12 cellular contexts compared by ENCODE assay signal in genomic region chr1:12436345-12436658, GRCh38.
A peak's percentile ranks its signal among the peaks of the same experiment; 100 is the strongest.
DNase-seq lines count a peak whose midpoint lies in the region; ATAC-seq and TF ChIP-seq lines count a peak whose summit lies in the region.
"Had no signal": no experiment of that assay in that cellular context is flagged by ENCODE, and none has a peak within 500 bp of the region (broad histone marks: within the 10 kb centered on the region; RNA-seq: fewer than 3 reads in every experiment).

No MANE protein-coding gene starts in this region.

- peak overlapping the region; percentile 74 for H3K27ac Mint-ChIP-seq in activated naive CD4-positive, alpha-beta T cell treated with anti-CD3 and anti-CD28 coated beads for 36 hours
- H3K27ac Mint-ChIP-seq in activated CD8-positive, alpha-beta T cell treated with anti-CD3 and anti-CD28 coated beads for 36 hours, result peak overlapping the region; percentile 96
- H3K27ac Mint-ChIP-seq: nephron progenitor cell had no signal

- no peak for ATAC-seq in activated CD8-positive, alpha-beta T cell treated with anti-CD3 and anti-CD28 coated beads for 36 hours
- no peak for ATAC-seq in left lung
- no peak for ATAC-seq in HG02571 (IDR thresholded peaks at IDR 0.05; ENCODE audit: unreplicated experiment)

- peaks cover 0 to 19% of the 10 kb centered on the region in 2 donors for H3K36me3 ChIP-seq in left lung
- H3K36me3 ChIP-seq in tibial artery, result peaks cover 0 to 10% (median 5%) of the 10 kb centered on the region in 3 donors
- H3K36me3 ChIP-seq in A673 (ENCODE audit: insufficient read depth, low read length, poor library complexity, severe bottlenecking), result no peaks in the 10 kb centered on the region
- H3K36me3 ChIP-seq: cardiac muscle cell had no signal

- CTCF ChIA-PET in activated naive CD4-positive, alpha-beta T cell treated with anti-CD3 and anti-CD28 coated beads for 36 hours (lab: Charles Lee), result interaction anchor here (0.6 to 1.3 kb wide), 3 partner anchors 12 to 1660 kb away, joined by 4 to 5 read pairs (median 5); no protein-coding TSS in a partner anchor
- CTCF ChIA-PET in activated CD8-positive, alpha-beta T cell treated with anti-CD3 and anti-CD28 coated beads for 36 hours (lab: Charles Lee), result interaction anchor here (1.3 to 8.4 kb wide), 3 partner anchors 13 to 42 kb away, joined by 3 to 88 read pairs (median 13); no protein-coding TSS in a partner anchor
- CTCF ChIA-PET in A673 (lab: Charles Lee), result no interaction called here
- CTCF ChIA-PET in HEK293T (lab: Yijun Ruan, JAX), result no interaction called here

- POLR2A ChIA-PET in activated CD8-positive, alpha-beta T cell treated with anti-CD3 and anti-CD28 coated beads for 36 hours (lab: Charles Lee), result interaction anchor here (1.2 to 9.2 kb wide), 7 partner anchors 14 to 75 kb away, joined by 3 to 141 read pairs (median 13); no protein-coding TSS in a partner anchor
- POLR2A ChIA-PET in A673 (lab: Charles Lee; ENCODE audit: low non-redundant PET) (no interaction called here), HEK293T (lab: Yijun Ruan, JAX) (no interaction called here)

- DNase-seq in activated naive CD4-positive, alpha-beta T cell treated with anti-CD3 and anti-CD28 coated beads for 36 hours, result no peak
- no peak for DNase-seq in activated naive CD4-positive, alpha-beta T cell (lab: John Stamatoyannopoulos, UW)
- DNase-seq in activated CD8-positive, alpha-beta T cell treated with anti-CD3 and anti-CD28 coated beads for 36 hours, result peak; percentile 39
- DNase-seq in left lung (no peak), tibial artery (no peak), A673 (ENCODE audit: low spot score) (no peak), HEK293T (ENCODE audit: extremely low spot score) (no peak)
- DNase-seq: activated CD4-positive, CD25-positive, alpha-beta regulatory T cell treated with anti-CD3 and anti-CD28 coated beads, Interleukin-2, amount 50 U/mL, for 72 hours; glutamatergic neuron; nephron progenitor cell had no signal

- H3K27ac ChIP-seq in left lung (peak overlapping the region; percentile 16 to 56), tibial artery (peak overlapping the region; percentile 66 to 83), A673 (ENCODE audit: low read depth, low read length, poor library complexity, severe bottlenecking) (no peak overlapping the region)
- H3K27ac ChIP-seq: cardiac muscle cell had no signal

- peaks cover 9% of the 10 kb centered on the region for H3K36me3 Mint-ChIP-seq in activated naive CD4-positive, alpha-beta T cell treated with anti-CD3 and anti-CD28 coated beads for 36 hours (ENCODE audit: low read depth)
- peaks cover 80% of the 10 kb centered on the region for H3K36me3 Mint-ChIP-seq in activated CD8-positive, alpha-beta T cell treated with anti-CD3 and anti-CD28 coated beads for 36 hours (ENCODE audit: low read depth)

- no peak overlapping the region for H3K4me3 Mint-ChIP-seq in activated naive CD4-positive, alpha-beta T cell treated with anti-CD3 and anti-CD28 coated beads for 36 hours
- peak overlapping the region; percentile 62 for H3K4me3 Mint-ChIP-seq in activated CD8-positive, alpha-beta T cell treated with anti-CD3 and anti-CD28 coated beads for 36 hours
- H3K4me3 Mint-ChIP-seq: nephron progenitor cell had no signal

- H3K9me3 Mint-ChIP-seq in activated naive CD4-positive, alpha-beta T cell treated with anti-CD3 and anti-CD28 coated beads for 36 hours, result peaks cover 4% of the 10 kb centered on the region
- H3K9me3 Mint-ChIP-seq in activated CD8-positive, alpha-beta T cell treated with anti-CD3 and anti-CD28 coated beads for 36 hours, result peaks cover 10% of the 10 kb centered on the region

- intact Hi-C loops in activated naive CD4-positive, alpha-beta T cell treated with anti-CD3 and anti-CD28 coated beads for 36 hours (cut with micrococcal nuclease), result loop anchor here (10.0 kb wide), 2 partner anchors 262 to 372 kb away; partner anchors contain the start of gene TNFRSF8
- intact Hi-C loops in activated CD8-positive, alpha-beta T cell treated with anti-CD3 and anti-CD28 coated beads for 36 hours (cut with micrococcal nuclease), result no loop called here
- intact Hi-C loops in left lung (cut with DNase I), result no loop called here
- intact Hi-C loops in tibial artery (cut with DNase I; ENCODE audit: low total_unique reads), result no loop called here
- intact Hi-C loops in A673 (cut with micrococcal nuclease; ENCODE audit: unreplicated experiment), result no loop called here

- no peak for TF ChIP-seq CTCF in activated CD8-positive, alpha-beta T cell treated with anti-CD3 and anti-CD28 coated beads for 36 hours (IDR thresholded peaks at IDR 0.05)
- TF ChIP-seq CTCF in left lung (IDR thresholded peaks at IDR 0.05), result no peak
- no peak for TF ChIP-seq CTCF in tibial artery (IDR thresholded peaks at IDR 0.05)
- no peak for TF ChIP-seq CTCF in A673 (conservative IDR thresholded peaks at IDR 0.05; ENCODE audit: low read depth, low read length)

- peaks cover 87% of the 10 kb centered on the region for H3K4me1 Mint-ChIP-seq in activated naive CD4-positive, alpha-beta T cell treated with anti-CD3 and anti-CD28 coated beads for 36 hours (ENCODE audit: low read depth)
- H3K4me1 Mint-ChIP-seq in activated CD8-positive, alpha-beta T cell treated with anti-CD3 and anti-CD28 coated beads for 36 hours (ENCODE audit: low read depth), result peaks cover 89% of the 10 kb centered on the region

- no peaks in the 10 kb centered on the region for H3K27me3 Mint-ChIP-seq in activated naive CD4-positive, alpha-beta T cell treated with anti-CD3 and anti-CD28 coated beads for 36 hours (ENCODE audit: low read depth)
- peaks cover 2% of the 10 kb centered on the region for H3K27me3 Mint-ChIP-seq in activated CD8-positive, alpha-beta T cell treated with anti-CD3 and anti-CD28 coated beads for 36 hours

- no peaks in the 10 kb centered on the region for H3K27me3 ChIP-seq in left lung
- no peaks in the 10 kb centered on the region for H3K27me3 ChIP-seq in tibial artery
- no peaks in the 10 kb centered on the region for H3K27me3 ChIP-seq in A673 (replicated peaks; ENCODE audit: insufficient read depth, low read depth, low read length, poor library complexity)
- H3K27me3 ChIP-seq: cardiac muscle cell had no signal

- H3K4me1 ChIP-seq in left lung (peaks cover 47 to 60% of the 10 kb centered on the region in 2 donors), tibial artery (peaks cover 0 to 71% (median 53%) of the 10 kb centered on the region in 4 donors), A673 (ENCODE audit: insufficient read depth, low read length, poor library complexity, severe bottlenecking) (peaks cover 34% of the 10 kb centered on the region)

- no peak overlapping the region for H3K4me3 ChIP-seq in left lung
- no peak overlapping the region for H3K4me3 ChIP-seq in tibial artery
- H3K4me3 ChIP-seq in A673 (ENCODE audit: low read depth, low read length, poor library complexity, severe bottlenecking), result no peak overlapping the region
- H3K4me3 ChIP-seq: cardiac muscle cell had no signal

- no peaks in the 10 kb centered on the region for H3K9me3 ChIP-seq in left lung
- no peaks in the 10 kb centered on the region for H3K9me3 ChIP-seq in tibial artery
- no peaks in the 10 kb centered on the region for H3K9me3 ChIP-seq in A673 (ENCODE audit: low read depth, low read length, poor library complexity, severe bottlenecking)

- no TSS peak for BruUV-seq in A673 (replicated peaks; lab: Mats Ljungman, UMichigan)

TF ChIP-seq in HEK293T, 16 proteins besides CTCF, POLR2A, EP300 and RAD21:
- TF ChIP-seq PKNOX1 (IDR thresholded peaks at IDR 0.05), result no peak
- no peak for TF ChIP-seq TARDBP (IDR thresholded peaks at IDR 0.05)
- no peak for TF ChIP-seq ELF4 (IDR thresholded peaks at IDR 0.05)
- TF ChIP-seq ZNF384 (IDR thresholded peaks at IDR 0.05), result no peak
- no peak for TF ChIP-seq SUZ12 (IDR thresholded peaks at IDR 0.05)
- TF ChIP-seq SP1 (IDR thresholded peaks at IDR 0.05), result no peak
- TF ChIP-seq BHLHE40 (IDR thresholded peaks at IDR 0.05; ENCODE audit: borderline replicate concordance), result no peak
- TF ChIP-seq LEF1 (IDR thresholded peaks at IDR 0.05; ENCODE audit: borderline replicate concordance), result no peak
- TF ChIP-seq L3MBTL2 (conservative IDR thresholded peaks at IDR 0.05), result no peak
- no peak for TF ChIP-seq FOXK2 (IDR thresholded peaks at IDR 0.05)
- TF ChIP-seq FOXA1 (IDR thresholded peaks at IDR 0.05), result no peak
- TF ChIP-seq HDGF (IDR thresholded peaks at IDR 0.05; ENCODE audit: borderline replicate concordance), result no peak
- TF ChIP-seq FOXM1 (IDR thresholded peaks at IDR 0.05; ENCODE audit: borderline replicate concordance), result no peak
- TF ChIP-seq CTBP1 (IDR thresholded peaks at IDR 0.05; ENCODE audit: borderline replicate concordance), result no peak
TF ChIP-seq in HEK293T: peak in this region for 0.

Comparison
In these comparisons a context has a peak if more than half of its experiments do, and no peak if none do; other contexts are left out.
1. CTCF ChIA-PET loops: an anchor here in activated naive CD4-positive, alpha-beta T cell treated with anti-CD3 and anti-CD28 coated beads for 36 hours (0.6 to 1.3 kb wide) and activated CD8-positive, alpha-beta T cell treated with anti-CD3 and anti-CD28 coated beads for 36 hours (1.3 to 8.4 kb wide); none called in A673 and HEK293T.